Comparison of ENCODE assay signal across 8 cellular contexts in genomic region chr9:1939926-1940368, GRCh38.
DNase-seq lines count a peak whose midpoint lies in the region; ATAC-seq, FAIRE-seq and TF ChIP-seq lines count a peak whose summit lies in the region.

No MANE protein-coding gene starts in this region.

- H3K4me3 Mint-ChIP-seq in activated T-cell treated with anti-CD3 and anti-CD28 coated beads, Interleukin-2, amount 50 U/mL, for 72 hours, result no peak overlapping the region

- H3K36me3 ChIP-seq in kidney (ENCODE audit: control insufficient read depth in 1 of 2, insufficient read depth in 2 of 2, low read length in 2 of 2) (no peaks in the 10 kb centered on the region), stomach (no peaks in the 10 kb centered on the region)

- ATAC-seq in HG03103 (IDR thresholded peaks at IDR 0.05; ENCODE audit: low read depth, unreplicated experiment), result peak; percentile 53
- peak; percentile 80 to 82 for ATAC-seq in activated T-cell treated with anti-CD3 and anti-CD28 coated beads, Interleukin-2, amount 50 U/mL, for 72 hours (replicated peaks in 1 of 2)

- no peak for TF ChIP-seq EP300 in stomach (IDR thresholded peaks at IDR 0.05)

- H3K9me3 Mint-ChIP-seq in activated T-cell treated with anti-CD3 and anti-CD28 coated beads, Interleukin-2, amount 50 U/mL, for 72 hours, result no peaks in the 10 kb centered on the region

- DNase-seq in DMS153 treated with DMSO at 0.1 percent for 48 hours (lab: John Stamatoyannopoulos, UW; ENCODE audit: unreplicated experiment) (peak; percentile 42), GM19239 (ENCODE audit: insufficient read length, low spot score) (peak; percentile 52), NCI-H524 (lab: John Stamatoyannopoulos, UW) (peak; percentile 45 to 70), kidney (no peak), stomach (peak; percentile 27), foreskin melanocyte (no peak)
- DNase-seq in activated T-cell treated with anti-CD3 and anti-CD28 coated beads, Interleukin-2, amount 50 U/mL, for 72 hours, result peak; percentile 40 to 53

- H3K4me3 ChIP-seq in kidney (ENCODE audit: low read length in 2 of 2), result no peak overlapping the region
- H3K4me3 ChIP-seq in stomach, result no peak overlapping the region

- FAIRE-seq in GM19239 (lab: Jason Lieb, UNC) (peak; percentile 99), kidney (lab: Jason Lieb, UNC) (no peak)

- H3K27me3 Mint-ChIP-seq in activated T-cell treated with anti-CD3 and anti-CD28 coated beads, Interleukin-2, amount 50 U/mL, for 72 hours (ENCODE audit: low read depth), result peaks cover 17% of the 10 kb centered on the region

- H3K4me1 ChIP-seq in kidney (ENCODE audit: control insufficient read depth in 1 of 2, insufficient read depth in 1 of 2, low read depth in 1 of 2, low read length in 2 of 2), result no peaks in the 10 kb centered on the region
- no peaks in the 10 kb centered on the region for H3K4me1 ChIP-seq in stomach

- intact Hi-C loops in kidney (cut with DNase I), result no loop called here
- intact Hi-C loops in stomach (cut with DNase I; ENCODE audit: low total_unique reads), result no loop called here

- H3K27ac Mint-ChIP-seq in activated T-cell treated with anti-CD3 and anti-CD28 coated beads, Interleukin-2, amount 50 U/mL, for 72 hours, result no peak overlapping the region

- H3K36me3 Mint-ChIP-seq in activated T-cell treated with anti-CD3 and anti-CD28 coated beads, Interleukin-2, amount 50 U/mL, for 72 hours (ENCODE audit: insufficient read depth in 2 of 2), result no peaks in the 10 kb centered on the region

- WGBS in stomach, 5 donors, result 44 to 54% (median 52%) methylated on average over 7 of the region's 7 CpGs

- peaks cover 11% of the 10 kb centered on the region for H3K4me1 Mint-ChIP-seq in activated T-cell treated with anti-CD3 and anti-CD28 coated beads, Interleukin-2, amount 50 U/mL, for 72 hours (ENCODE audit: low read depth)

- H3K9me3 ChIP-seq in kidney (ENCODE audit: control insufficient read depth in 1 of 2, low read length in 2 of 2), result peaks cover 0 to 3% of the 10 kb centered on the region in 2 donors
- H3K9me3 ChIP-seq in stomach, result peaks cover 0 to 6% (median 0%) of the 10 kb centered on the region in 4 donors

- TF ChIP-seq POLR2A in stomach (IDR thresholded peaks at IDR 0.05), result no peak

- H3K27ac ChIP-seq in kidney (ENCODE audit: low read depth in 2 of 2, low read length in 2 of 2) (no peak overlapping the region), stomach (no peak overlapping the region)

- H3K9ac ChIP-seq in kidney (ENCODE audit: low read length in 2 of 2), result no peak overlapping the region

- no peaks in the 10 kb centered on the region for H3K27me3 ChIP-seq in stomach

- TF ChIP-seq CTCF in kidney (IDR thresholded peaks at IDR 0.05; ENCODE audit: borderline replicate concordance, extremely low read depth, insufficient read depth) (peak; percentile 57), stomach (IDR thresholded peaks at IDR 0.05) (peak in 4 of 7 experiments; percentile 32 to 46 (median 40))

Comparison
In these comparisons a context has a peak if more than half of its experiments do, and no peak if none do; other contexts are left out.
1. DNase-seq: peak in DMS153 treated with DMSO at 0.1 percent for 48 hours (single experiment), GM19239 (single experiment), NCI-H524 (2 of 2), activated T-cell treated with anti-CD3 and anti-CD28 coated beads, Interleukin-2, amount 50 U/mL, for 72 hours (2 of 2) and stomach (single experiment); none in kidney (single experiment) and foreskin melanocyte (single experiment).